In the genomic region with DNA sequence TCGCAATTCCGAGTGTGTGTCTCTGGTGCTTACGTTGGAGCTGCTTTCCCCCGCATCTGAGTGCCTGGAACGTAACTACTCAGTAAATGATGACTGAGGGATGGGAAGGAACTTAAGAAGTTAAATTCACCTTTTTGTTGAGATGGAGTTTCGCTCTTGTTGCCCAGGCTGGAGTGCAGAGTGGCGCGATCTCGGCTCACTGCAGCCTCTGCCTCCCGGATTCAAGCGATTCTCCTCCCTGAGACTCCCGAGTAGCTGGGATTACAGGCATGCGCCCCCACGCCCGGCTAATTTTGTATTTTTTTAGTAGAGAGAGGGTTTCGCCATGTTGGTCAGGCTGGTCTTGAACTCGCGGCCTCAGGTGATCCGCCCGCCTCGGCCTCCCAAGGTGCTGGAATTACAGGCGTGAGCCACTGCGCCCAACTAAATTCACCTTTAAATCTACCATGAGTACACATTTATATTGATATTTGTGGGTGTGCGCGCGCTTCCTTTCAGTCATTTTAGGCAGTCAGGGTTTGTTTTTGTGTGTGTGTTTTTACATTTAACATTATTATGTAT, we compare ENCODE assay signal across 1 cellular context.
TF ChIP-seq lines count a peak whose summit lies in the region.

No MANE protein-coding gene starts in this region.

TF ChIP-seq in HepG2, 621 proteins besides CTCF, POLR2A, EP300 and RAD21:
- TF ChIP-seq ZNF770 (CRISPR knock-in tag; IDR thresholded peaks at IDR 0.05) (0 out of 2 replicates have a peak, but pooled peaks have one; percentile 11), USF2 (IDR thresholded peaks at IDR 0.05; ENCODE audit: low read depth, low read length) (no peak), USF2 (CRISPR knock-in tag; IDR thresholded peaks at IDR 0.05; ENCODE audit: borderline replicate concordance) (0 out of 2 replicates have a peak, but pooled peaks have one; percentile 2), ZNF101 (CRISPR knock-in tag; IDR thresholded peaks at IDR 0.05; ENCODE audit: borderline replicate concordance, low read depth) (no peak)
